Comparison of ENCODE assay signal across 18 cellular contexts in genomic region chr13:112642061-112642460, GRCh38.
"Had no signal": no experiment of that assay in that cellular context is flagged by ENCODE, and none has a peak within 500 bp of the region (broad histone marks: within the 10 kb centered on the region; RNA-seq: fewer than 3 reads in every experiment).

No MANE protein-coding gene starts in this region.

- H3K4me3 Mint-ChIP-seq: dendritic cell treated with granulocyte-macrophage colony-stimulating factor and Interleukin-4, amounts not matched to agents 40 ng/mL and 50 ng/mL, for 4 days; effector memory CD8-positive, alpha-beta T cell; naive thymus-derived CD8-positive, alpha-beta T cell; type B pancreatic cell had no signal

- H3K4me3 ChIP-seq: esophagus muscularis mucosa, gastrocnemius medialis, heart right ventricle, left ventricle myocardium inferior, mucosa of descending colon, ovary, right atrium auricular region, uterus had no signal

- H3K9me3 Mint-ChIP-seq: dendritic cell treated with granulocyte-macrophage colony-stimulating factor and Interleukin-4, amounts not matched to agents 40 ng/mL and 50 ng/mL, for 4 days; effector memory CD8-positive, alpha-beta T cell; naive thymus-derived CD8-positive, alpha-beta T cell; type B pancreatic cell had no signal

- H3K27ac Mint-ChIP-seq: dendritic cell treated with granulocyte-macrophage colony-stimulating factor and Interleukin-4, amounts not matched to agents 40 ng/mL and 50 ng/mL, for 4 days; effector memory CD8-positive, alpha-beta T cell; naive thymus-derived CD8-positive, alpha-beta T cell; type B pancreatic cell had no signal

- H3K27ac ChIP-seq: epithelial cell of prostate, esophagus muscularis mucosa, gastrocnemius medialis, heart right ventricle, left ventricle myocardium inferior, ovary, right atrium auricular region, uterus had no signal

- H3K36me3 Mint-ChIP-seq: naive thymus-derived CD8-positive, alpha-beta T cell; type B pancreatic cell had no signal

- H3K36me3 ChIP-seq: esophagus muscularis mucosa, gastrocnemius medialis, heart right ventricle, left ventricle myocardium inferior, ovary, right atrium auricular region, uterus had no signal

- H3K27me3 ChIP-seq: ovary, right atrium auricular region, uterus had no signal

- H3K9me3 ChIP-seq: esophagus muscularis mucosa, gastrocnemius medialis, heart right ventricle, left ventricle myocardium inferior, mucosa of descending colon, ovary, right atrium auricular region, uterus had no signal

- H3K4me1 ChIP-seq: gastrocnemius medialis, right atrium auricular region, uterus had no signal

- DNase-seq: effector memory CD8-positive, alpha-beta T cell; gastrocnemius medialis; heart right ventricle; hypothalamus; left ventricle myocardium inferior; mucosa of descending colon; naive thymus-derived CD8-positive, alpha-beta T cell; nucleus accumbens; small intestine; stimulated activated CD4-positive, alpha-beta T cell treated with anti-CD3 and anti-CD28 coated beads, Interleukin-2, amount 100 ng/mL, for 48 hours; stimulated activated naive CD4-positive, alpha-beta T cell treated with Interleukin-2 at 50 U/mL for 16 hours had no signal
